In the genomic region with DNA sequence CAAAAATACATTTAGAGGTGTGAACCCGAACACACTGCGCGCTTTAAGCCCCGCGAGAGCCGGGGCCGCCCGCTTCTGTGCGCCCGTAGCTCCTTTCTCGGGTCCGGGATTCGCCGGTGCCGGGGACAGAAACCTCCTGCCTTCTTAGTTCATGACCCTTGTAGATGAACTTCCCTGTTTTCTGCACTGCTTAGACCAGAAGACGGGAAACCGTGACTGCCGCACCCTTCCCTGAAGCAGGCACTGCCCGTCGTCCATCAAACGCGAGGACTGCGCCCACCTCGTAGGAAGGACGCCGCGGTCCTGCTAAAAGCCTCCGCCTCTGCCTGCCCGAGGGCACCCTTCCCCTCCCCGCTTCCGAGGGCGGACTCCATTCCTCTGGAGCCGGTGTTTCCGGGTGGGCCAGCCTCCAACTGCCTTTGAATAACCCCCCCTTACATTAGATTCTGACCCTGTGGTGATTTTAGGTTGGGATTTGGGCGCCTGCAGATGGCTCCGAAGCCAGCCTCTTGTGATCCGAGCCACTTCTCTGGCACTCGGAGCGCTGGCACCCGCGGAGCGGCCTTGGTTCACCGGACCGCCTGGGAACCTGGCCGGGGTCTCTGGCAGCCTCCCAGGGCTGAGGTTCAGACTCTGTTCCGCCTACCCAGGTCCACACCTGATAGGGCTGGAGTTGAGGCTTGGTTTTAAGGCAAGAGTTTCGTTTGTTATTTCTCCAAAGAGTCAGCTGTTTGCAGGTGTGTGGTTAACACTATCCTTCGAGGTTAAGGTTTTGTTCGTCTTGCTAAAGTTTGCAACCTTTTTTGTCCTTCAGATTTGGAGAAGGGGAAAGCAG, we compare ENCODE assay signal across 2 cellular contexts.
TF ChIP-seq lines count a peak whose summit lies in the region.

No MANE protein-coding gene starts in this region.

TF ChIP-seq in SK-N-SH, 30 proteins besides CTCF, POLR2A, EP300 and RAD21 (continued from another document):
- TF ChIP-seq, protein P1, sequence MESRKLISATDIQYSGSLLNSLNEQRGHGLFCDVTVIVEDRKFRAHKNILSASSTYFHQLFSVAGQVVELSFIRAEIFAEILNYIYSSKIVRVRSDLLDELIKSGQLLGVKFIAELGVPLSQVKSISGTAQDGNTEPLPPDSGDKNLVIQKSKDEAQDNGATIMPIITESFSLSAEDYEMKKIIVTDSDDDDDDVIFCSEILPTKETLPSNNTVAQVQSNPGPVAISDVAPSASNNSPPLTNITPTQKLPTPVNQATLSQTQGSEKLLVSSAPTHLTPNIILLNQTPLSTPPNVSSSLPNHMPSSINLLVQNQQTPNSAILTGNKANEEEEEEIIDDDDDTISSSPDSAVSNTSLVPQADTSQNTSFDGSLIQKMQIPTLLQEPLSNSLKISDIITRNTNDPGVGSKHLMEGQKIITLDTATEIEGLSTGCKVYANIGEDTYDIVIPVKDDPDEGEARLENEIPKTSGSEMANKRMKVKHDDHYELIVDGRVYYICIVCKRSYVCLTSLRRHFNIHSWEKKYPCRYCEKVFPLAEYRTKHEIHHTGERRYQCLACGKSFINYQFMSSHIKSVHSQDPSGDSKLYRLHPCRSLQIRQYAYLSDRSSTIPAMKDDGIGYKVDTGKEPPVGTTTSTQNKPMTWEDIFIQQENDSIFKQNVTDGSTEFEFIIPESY (IDR thresholded peaks at IDR 0.05; ENCODE audit: borderline replicate concordance, low read depth) = no peak
- no peak for TF ChIP-seq RFX5 (IDR thresholded peaks at IDR 0.05; ENCODE audit: low read length)
- TF ChIP-seq SIN3A (IDR thresholded peaks at IDR 0.05; ENCODE audit: borderline replicate concordance, low read depth, low read length) = no peak
- no peak for TF ChIP-seq RCOR1 (IDR thresholded peaks at IDR 0.05; ENCODE audit: low read length)
- TF ChIP-seq, protein P2, sequence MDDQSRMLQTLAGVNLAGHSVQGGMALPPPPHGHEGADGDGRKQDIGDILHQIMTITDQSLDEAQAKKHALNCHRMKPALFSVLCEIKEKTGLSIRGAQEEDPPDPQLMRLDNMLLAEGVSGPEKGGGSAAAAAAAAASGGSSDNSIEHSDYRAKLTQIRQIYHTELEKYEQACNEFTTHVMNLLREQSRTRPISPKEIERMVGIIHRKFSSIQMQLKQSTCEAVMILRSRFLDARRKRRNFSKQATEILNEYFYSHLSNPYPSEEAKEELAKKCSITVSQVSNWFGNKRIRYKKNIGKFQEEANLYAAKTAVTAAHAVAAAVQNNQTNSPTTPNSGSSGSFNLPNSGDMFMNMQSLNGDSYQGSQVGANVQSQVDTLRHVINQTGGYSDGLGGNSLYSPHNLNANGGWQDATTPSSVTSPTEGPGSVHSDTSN (IDR thresholded peaks at IDR 0.05) = no peak
- TF ChIP-seq SMC3 (IDR thresholded peaks at IDR 0.05; ENCODE audit: low read depth, low read length) = no peak
- no peak for TF ChIP-seq JUND (IDR thresholded peaks at IDR 0.05)
- no peak for TF ChIP-seq FOXJ3 (CRISPR knock-in tag; IDR thresholded peaks at IDR 0.05)
- TF ChIP-seq CHD2 (IDR thresholded peaks at IDR 0.05; ENCODE audit: low read length, partially characterized antibody) = no peak
- no peak for TF ChIP-seq TCF12 (IDR thresholded peaks at IDR 0.05)
- no peak for TF ChIP-seq YY1 (IDR thresholded peaks at IDR 0.05; ENCODE audit: low read depth)
- TF ChIP-seq TEAD4 (IDR thresholded peaks at IDR 0.05; ENCODE audit: borderline replicate concordance, insufficient read depth) = no peak
- no peak for TF ChIP-seq NFIC (IDR thresholded peaks at IDR 0.05; ENCODE audit: borderline replicate concordance)
- no peak for TF ChIP-seq FOSL2 (IDR thresholded peaks at IDR 0.05; ENCODE audit: borderline replicate concordance, low read depth)
- TF ChIP-seq, protein P3, sequence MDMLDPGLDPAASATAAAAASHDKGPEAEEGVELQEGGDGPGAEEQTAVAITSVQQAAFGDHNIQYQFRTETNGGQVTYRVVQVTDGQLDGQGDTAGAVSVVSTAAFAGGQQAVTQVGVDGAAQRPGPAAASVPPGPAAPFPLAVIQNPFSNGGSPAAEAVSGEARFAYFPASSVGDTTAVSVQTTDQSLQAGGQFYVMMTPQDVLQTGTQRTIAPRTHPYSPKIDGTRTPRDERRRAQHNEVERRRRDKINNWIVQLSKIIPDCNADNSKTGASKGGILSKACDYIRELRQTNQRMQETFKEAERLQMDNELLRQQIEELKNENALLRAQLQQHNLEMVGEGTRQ (IDR thresholded peaks at IDR 0.05; ENCODE audit: borderline replicate concordance, low read depth, low read length) = no peak
- no peak for TF ChIP-seq IRF3 (IDR thresholded peaks at IDR 0.05; ENCODE audit: low read depth, low read length)

TF ChIP-seq in SK-N-SH treated with all-trans-retinoic acid at 6 μM for 48 hours, 23 proteins besides CTCF, POLR2A, EP300 and RAD21 (continued from another document):
- TF ChIP-seq, protein P4, sequence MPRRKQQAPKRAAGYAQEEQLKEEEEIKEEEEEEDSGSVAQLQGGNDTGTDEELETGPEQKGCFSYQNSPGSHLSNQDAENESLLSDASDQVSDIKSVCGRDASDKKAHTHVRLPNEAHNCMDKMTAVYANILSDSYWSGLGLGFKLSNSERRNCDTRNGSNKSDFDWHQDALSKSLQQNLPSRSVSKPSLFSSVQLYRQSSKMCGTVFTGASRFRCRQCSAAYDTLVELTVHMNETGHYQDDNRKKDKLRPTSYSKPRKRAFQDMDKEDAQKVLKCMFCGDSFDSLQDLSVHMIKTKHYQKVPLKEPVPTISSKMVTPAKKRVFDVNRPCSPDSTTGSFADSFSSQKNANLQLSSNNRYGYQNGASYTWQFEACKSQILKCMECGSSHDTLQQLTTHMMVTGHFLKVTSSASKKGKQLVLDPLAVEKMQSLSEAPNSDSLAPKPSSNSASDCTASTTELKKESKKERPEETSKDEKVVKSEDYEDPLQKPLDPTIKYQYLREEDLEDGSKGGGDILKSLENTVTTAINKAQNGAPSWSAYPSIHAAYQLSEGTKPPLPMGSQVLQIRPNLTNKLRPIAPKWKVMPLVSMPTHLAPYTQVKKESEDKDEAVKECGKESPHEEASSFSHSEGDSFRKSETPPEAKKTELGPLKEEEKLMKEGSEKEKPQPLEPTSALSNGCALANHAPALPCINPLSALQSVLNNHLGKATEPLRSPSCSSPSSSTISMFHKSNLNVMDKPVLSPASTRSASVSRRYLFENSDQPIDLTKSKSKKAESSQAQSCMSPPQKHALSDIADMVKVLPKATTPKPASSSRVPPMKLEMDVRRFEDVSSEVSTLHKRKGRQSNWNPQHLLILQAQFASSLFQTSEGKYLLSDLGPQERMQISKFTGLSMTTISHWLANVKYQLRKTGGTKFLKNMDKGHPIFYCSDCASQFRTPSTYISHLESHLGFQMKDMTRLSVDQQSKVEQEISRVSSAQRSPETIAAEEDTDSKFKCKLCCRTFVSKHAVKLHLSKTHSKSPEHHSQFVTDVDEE (CRISPR knock-in tag; IDR thresholded peaks at IDR 0.05) = no peak
- TF ChIP-seq OSR1 (CRISPR knock-in tag; IDR thresholded peaks at IDR 0.05) = no peak
- TF ChIP-seq BACH2 (CRISPR knock-in tag; IDR thresholded peaks at IDR 0.05; ENCODE audit: borderline replicate concordance) = no peak
- TF ChIP-seq CREB5 (CRISPR knock-in tag; IDR thresholded peaks at IDR 0.05; ENCODE audit: low read depth) = no peak
- no peak for TF ChIP-seq ZNF565 (CRISPR knock-in tag; conservative IDR thresholded peaks at IDR 0.05; ENCODE audit: low read depth)
- TF ChIP-seq ZNF8 (CRISPR knock-in tag; IDR thresholded peaks at IDR 0.05) = no peak
